ENCODE assay signal across 17 cellular contexts in genomic region chr2:28579606-28580005, GRCh38.
A peak's percentile ranks its signal among the peaks of the same experiment; 100 is the strongest.
DNase-seq lines count a peak whose midpoint lies in the region; ATAC-seq and TF ChIP-seq lines count a peak whose summit lies in the region.
"Had no signal": no experiment of that assay in that cellular context is flagged by ENCODE, and none has a peak within 500 bp of the region (broad histone marks: within the 10 kb centered on the region; RNA-seq: fewer than 3 reads in every experiment).

No MANE protein-coding gene starts in this region.

- H3K27ac ChIP-seq in sigmoid colon (no peak overlapping the region), upper lobe of right lung (no peak overlapping the region)
- H3K27ac ChIP-seq: BLaER1 treated with 17β-estradiol and CSF1 and Interleukin-3, amounts not matched to agents 10 nM and 100 nM had no signal

- TF ChIP-seq POLR2A in sigmoid colon (IDR thresholded peaks at IDR 0.05): no peak

- peaks cover 46% of the 10 kb centered on the region for H3K4me1 Mint-ChIP-seq in dendritic cell treated with granulocyte-macrophage colony-stimulating factor and Interleukin-4, amounts not matched to agents 40 ng/mL and 50 ng/mL, for 4 days (ENCODE audit: low read depth)
- H3K4me1 Mint-ChIP-seq: B cell had no signal

- H3K4me3 Mint-ChIP-seq in dendritic cell treated with granulocyte-macrophage colony-stimulating factor and Interleukin-4, amounts not matched to agents 40 ng/mL and 50 ng/mL, for 4 days: no peak overlapping the region
- H3K4me3 Mint-ChIP-seq: B cell; CD8-positive, alpha-beta T cell had no signal

- H3K4me1 ChIP-seq in sigmoid colon (peaks cover 0 to 13% (median 11%) of the 10 kb centered on the region in 4 donors), upper lobe of right lung (peaks cover 3% of the 10 kb centered on the region)
- H3K4me1 ChIP-seq: HAP-1 had no signal

- no peaks in the 10 kb centered on the region for H3K9me3 ChIP-seq in sigmoid colon
- no peaks in the 10 kb centered on the region for H3K9me3 ChIP-seq in upper lobe of right lung
- H3K9me3 ChIP-seq: BLaER1 treated with 17β-estradiol and CSF1 and Interleukin-3, amounts not matched to agents 10 nM and 100 nM; HAP-1 had no signal

- peak; percentile 16 for DNase-seq in activated effector memory CD4-positive, alpha-beta T cell treated with anti-CD3 and anti-CD28 coated beads, Interleukin-2, amount 50 U/mL, for 16 hours
- DNase-seq in activated effector memory CD4-positive, alpha-beta T cell treated with Interleukin-2 at 50 U/mL for 16 hours: no peak
- DNase-seq in sigmoid colon: peak; percentile 21
- peak; percentile 3 for DNase-seq in upper lobe of right lung
- no peak for DNase-seq in HEK293T (ENCODE audit: extremely low spot score)
- DNase-seq in NCI-H1694 (lab: John Stamatoyannopoulos, UW): no peak
- DNase-seq: 8988T; CD8-positive, alpha-beta T cell; DMS 273 treated with DMSO at 0.1 percent for 48 hours; DMS53; DND-41 had no signal

- peak overlapping the region; percentile 89 for H3K27ac Mint-ChIP-seq in dendritic cell treated with granulocyte-macrophage colony-stimulating factor and Interleukin-4, amounts not matched to agents 40 ng/mL and 50 ng/mL, for 4 days
- H3K27ac Mint-ChIP-seq: B cell; CD8-positive, alpha-beta T cell had no signal

- TF ChIP-seq CTCF in sigmoid colon (IDR thresholded peaks at IDR 0.05): no peak
- no peak for TF ChIP-seq CTCF in upper lobe of right lung (IDR thresholded peaks at IDR 0.05)

- TF ChIP-seq EP300 in sigmoid colon (IDR thresholded peaks at IDR 0.05): no peak

- POLR2A ChIA-PET in HEK293T (lab: Yijun Ruan, JAX): no interaction called here

- ATAC-seq in upper lobe of right lung (no peak), GM21390 (IDR thresholded peaks at IDR 0.05; ENCODE audit: unreplicated experiment) (no peak)
- ATAC-seq: CD8-positive, alpha-beta T cell; GM12878 had no signal

- intact Hi-C loops in dendritic cell treated with granulocyte-macrophage colony-stimulating factor and Interleukin-4, amounts not matched to agents 40 ng/mL and 50 ng/mL, for 4 days (cut with micrococcal nuclease): no loop called here
- intact Hi-C loops in sigmoid colon (cut with DNase I) (no loop called here), upper lobe of right lung (cut with DNase I) (no loop called here)

- no peaks in the 10 kb centered on the region for H3K36me3 Mint-ChIP-seq in dendritic cell treated with granulocyte-macrophage colony-stimulating factor and Interleukin-4, amounts not matched to agents 40 ng/mL and 50 ng/mL, for 4 days (ENCODE audit: low read depth)
- H3K36me3 Mint-ChIP-seq: CD8-positive, alpha-beta T cell had no signal

- 89 to 95% methylated on average over 3 of the region's 3 CpGs for WGBS in sigmoid colon, 2 donors

- H3K36me3 ChIP-seq in sigmoid colon: no peaks in the 10 kb centered on the region
- no peaks in the 10 kb centered on the region for H3K36me3 ChIP-seq in upper lobe of right lung
- H3K36me3 ChIP-seq: BLaER1 treated with 17β-estradiol and CSF1 and Interleukin-3, amounts not matched to agents 10 nM and 100 nM; HAP-1 had no signal

- H3K9me3 Mint-ChIP-seq in dendritic cell treated with granulocyte-macrophage colony-stimulating factor and Interleukin-4, amounts not matched to agents 40 ng/mL and 50 ng/mL, for 4 days: no peaks in the 10 kb centered on the region
- H3K9me3 Mint-ChIP-seq: CD8-positive, alpha-beta T cell had no signal

- H3K27me3 Mint-ChIP-seq in dendritic cell treated with granulocyte-macrophage colony-stimulating factor and Interleukin-4, amounts not matched to agents 40 ng/mL and 50 ng/mL, for 4 days: no peaks in the 10 kb centered on the region

- CTCF ChIA-PET in HEK293T (lab: Yijun Ruan, JAX): interaction anchor here (0.6 to 0.8 kb wide), 3 partner anchors 12 to 226 kb away, joined by 3 to 4 read pairs (median 3); no protein-coding TSS in a partner anchor

- H3K4me3 ChIP-seq in sigmoid colon (no peak overlapping the region), upper lobe of right lung (no peak overlapping the region)
- H3K4me3 ChIP-seq: BLaER1 treated with 17β-estradiol and CSF1 and Interleukin-3, amounts not matched to agents 10 nM and 100 nM; GM12878; HAP-1 had no signal

- H3K27me3 ChIP-seq in sigmoid colon: no peaks in the 10 kb centered on the region
- no peaks in the 10 kb centered on the region for H3K27me3 ChIP-seq in upper lobe of right lung
- H3K27me3 ChIP-seq: BLaER1 treated with 17β-estradiol and CSF1 and Interleukin-3, amounts not matched to agents 10 nM and 100 nM had no signal

TF ChIP-seq in HEK293T, 16 proteins besides CTCF, POLR2A, EP300 and RAD21:
- no peak for TF ChIP-seq TARDBP (IDR thresholded peaks at IDR 0.05)
- TF ChIP-seq SP1 (IDR thresholded peaks at IDR 0.05): no peak
- no peak for TF ChIP-seq NFRKB (IDR thresholded peaks at IDR 0.05)
- no peak for TF ChIP-seq FOXK2 (IDR thresholded peaks at IDR 0.05)
- TF ChIP-seq CTBP1 (IDR thresholded peaks at IDR 0.05; ENCODE audit: borderline replicate concordance): no peak

Comparison
In these comparisons a context has a peak if more than half of its experiments do, and no peak if none do; other contexts are left out.
1. DNase-seq: peak in activated effector memory CD4-positive, alpha-beta T cell treated with anti-CD3 and anti-CD28 coated beads, Interleukin-2, amount 50 U/mL, for 16 hours (single experiment), sigmoid colon (single experiment) and upper lobe of right lung (single experiment); none in activated effector memory CD4-positive, alpha-beta T cell treated with Interleukin-2 at 50 U/mL for 16 hours (single experiment), HEK293T (single experiment) and NCI-H1694 (single experiment).